Comparison of ENCODE assay signal across 8 cellular contexts in genomic region chr17:21214015-21214776, GRCh38. TPM values are rescaled to one million over a fixed set of nuclear protein-coding genes. Genes with fewer than 3 reads are reported as not detected.
DNase-seq lines count a peak whose midpoint lies in the region; ATAC-seq, FAIRE-seq and TF ChIP-seq lines count a peak whose summit lies in the region.

Gene TMEM11 (minus strand): TSS chr17:21214161. CDS start chr17:21214152, 9 bp downstream.

- peak within 1 kb of the TSS; percentile 89 to 94 (median 91) for H3K27ac Mint-ChIP-seq in CD4-positive, CD25-positive, alpha-beta regulatory T cell
- peak within 1 kb of the TSS; percentile 93 for H3K27ac Mint-ChIP-seq in dendritic cell treated with granulocyte-macrophage colony-stimulating factor and Interleukin-4, amounts not matched to agents 40 ng/mL and 50 ng/mL, for 4 days

- H3K36me3 ChIP-seq in CD4-positive, CD25-positive, alpha-beta regulatory T cell (ENCODE audit: control insufficient read depth, insufficient read depth, low read length): peaks cover 12% of the 10 kb centered on the region
- H3K36me3 ChIP-seq in HepG2 (replicated peaks in 1 of 2; ENCODE audit: control insufficient read depth in 1 of 2, insufficient read depth in 2 of 2, low read length in 2 of 2): peaks cover 5 to 23% of the 10 kb centered on the region in 2 experiments; a peak in 3 of 5 replicates

- no peak; the same call in none of the 2 replicates for TF ChIP-seq RAD21 in HepG2 (CRISPR knock-in tag; IDR thresholded peaks at IDR 0.05)

- peak within 1 kb of the TSS; percentile 91 to 97 (median 93) for H3K4me3 Mint-ChIP-seq in CD4-positive, CD25-positive, alpha-beta regulatory T cell
- peak within 1 kb of the TSS; percentile 87 for H3K4me3 Mint-ChIP-seq in dendritic cell treated with granulocyte-macrophage colony-stimulating factor and Interleukin-4, amounts not matched to agents 40 ng/mL and 50 ng/mL, for 4 days

- H3K27me3 ChIP-seq in CD4-positive, CD25-positive, alpha-beta regulatory T cell (ENCODE audit: control insufficient read depth, insufficient read depth, low read length): no peaks in the 10 kb centered on the region
- no peaks in the 10 kb centered on the region; a peak in 1 of 5 replicates for H3K27me3 ChIP-seq in HepG2 (ENCODE audit: control insufficient read depth in 1 of 2, insufficient read depth in 2 of 2, low read length in 2 of 2)

- intact Hi-C loops in dendritic cell treated with granulocyte-macrophage colony-stimulating factor and Interleukin-4, amounts not matched to agents 40 ng/mL and 50 ng/mL, for 4 days (cut with micrococcal nuclease): loop anchor here (1.0 to 5.0 kb wide), 4 partner anchors 39 to 172 kb away; partner anchors contain the start of genes DHRS7B, NATD1 and USP22
- intact Hi-C loops in HepG2 (cut with micrococcal nuclease; ENCODE audit: unreplicated experiment): loop anchor here (2.0 kb wide), 1 partner anchor 71 kb away; the partner anchor contains the start of gene MAP2K3

- peak within 1 kb of the TSS; percentile 88 for H3K27ac ChIP-seq in CD4-positive, CD25-positive, alpha-beta regulatory T cell (ENCODE audit: insufficient read depth, low read length, poor library complexity, severe bottlenecking)
- peak within 1 kb of the TSS; percentile 94 for H3K27ac ChIP-seq in HepG2 (ENCODE audit: extremely low read length, insufficient read depth, low read length)

- H3K4me1 ChIP-seq in CD4-positive, CD25-positive, alpha-beta regulatory T cell (ENCODE audit: control insufficient read depth, insufficient read depth, low read length, poor library complexity, severe bottlenecking): peaks cover 38% of the 10 kb centered on the region
- peaks cover 60% of the 10 kb centered on the region for H3K4me1 ChIP-seq in HepG2 (ENCODE audit: insufficient read depth, low read length)

- peak; percentile 46 for FAIRE-seq in HepG2 (lab: Jason Lieb, UNC)

- H3K4me2 ChIP-seq in HepG2 (ENCODE audit: low read depth, low read length): peak within 1 kb of the TSS; percentile 93

- peaks cover 9% of the 10 kb centered on the region for H3K36me3 Mint-ChIP-seq in CD4-positive, CD25-positive, alpha-beta regulatory T cell
- peaks cover 49% of the 10 kb centered on the region for H3K36me3 Mint-ChIP-seq in dendritic cell treated with granulocyte-macrophage colony-stimulating factor and Interleukin-4, amounts not matched to agents 40 ng/mL and 50 ng/mL, for 4 days (ENCODE audit: low read depth)

- in situ Hi-C loops in HepG2 (cut with HindIII; ENCODE audit: extremely low pct_ligation_motif_present, low pct_unique_long_range_greater_than_20kb): no loop called here

- peak; percentile 70 to 71 for TF ChIP-seq POLR2A in HepG2 (IDR thresholded peaks at IDR 0.05; ENCODE audit: insufficient read depth in 1 of 2, low read depth in 2 of 2, low read length in 2 of 2)

- TF ChIP-seq CTCF in HepG2 (CRISPR knock-in tag; IDR thresholded peaks at IDR 0.05): peak; percentile 24; the same call in 1 of the 2 replicates

- H3K4me3 ChIP-seq in CD4-positive, CD25-positive, alpha-beta regulatory T cell (ENCODE audit: low read depth, low read length): peak within 1 kb of the TSS; percentile 92
- H3K4me3 ChIP-seq in HepG2 (replicated peaks in 1 of 3; ENCODE audit: insufficient read depth in 1 of 3, low read depth in 2 of 3, low read length in 3 of 3): peak within 1 kb of the TSS; percentile 83 to 99 (median 96)

- BruUV-seq in HepG2 (replicated peaks; lab: Mats Ljungman, UMichigan): no TSS peak

- under 1% methylated on average over 28 of the region's 76 CpGs for WGBS in HepG2 (ENCODE audit: low lambda C conversion rate)

- POLR2A ChIA-PET in HepG2 (lab: Yijun Ruan, JAX): interaction anchor here (1.3 to 2.9 kb wide), 3 partner anchors 73 to 171 kb away, joined by 7 to 20 read pairs (median 8); partner anchors contain the start of gene USP22

- H3K4me1 Mint-ChIP-seq in CD4-positive, CD25-positive, alpha-beta regulatory T cell: peaks cover 11 to 77% (median 39%) of the 10 kb centered on the region in 4 donors
- peaks cover 67% of the 10 kb centered on the region for H3K4me1 Mint-ChIP-seq in dendritic cell treated with granulocyte-macrophage colony-stimulating factor and Interleukin-4, amounts not matched to agents 40 ng/mL and 50 ng/mL, for 4 days (ENCODE audit: low read depth)

- CTCF ChIA-PET in HepG2 (lab: Yijun Ruan, JAX; ENCODE audit: low intra/inter-chr PET ratio, low total read pairs): no interaction called here

- no peaks in the 10 kb centered on the region for H3K9me3 ChIP-seq in CD4-positive, CD25-positive, alpha-beta regulatory T cell (ENCODE audit: control insufficient read depth in 2 of 2, low read length in 2 of 2)
- no peaks in the 10 kb centered on the region for H3K9me3 ChIP-seq in HepG2 (ENCODE audit: low read length)

- H4K20me1 ChIP-seq in HepG2 (ENCODE audit: insufficient read depth, low read length): peaks cover 36% of the 10 kb centered on the region

- peak within 1 kb of the TSS; percentile 57 for H2AFZ ChIP-seq in HepG2 (ENCODE audit: low read length)

- peak within 1 kb of the TSS; percentile 96 for H3K9ac ChIP-seq in HepG2 (ENCODE audit: insufficient read depth, low read depth, low read length)

- TF ChIP-seq EP300 in HepG2 (IDR thresholded peaks at IDR 0.05; ENCODE audit: low read depth in 2 of 2, low read length in 2 of 2): no peak
- no peak for TF ChIP-seq EP300 in HepG2 (CRISPR knock-in tag; IDR thresholded peaks at IDR 0.05; ENCODE audit: borderline replicate concordance)

- peak; percentile 96 to 97 for ATAC-seq in CD4-positive, CD25-positive, alpha-beta regulatory T cell (ENCODE audit: low read depth in 2 of 2)
- peak; percentile 84 for ATAC-seq in GM19397 (IDR thresholded peaks at IDR 0.05; ENCODE audit: unreplicated experiment)
- peak; percentile 82 for ATAC-seq in HG03565 (IDR thresholded peaks at IDR 0.05; ENCODE audit: unreplicated experiment)
- peak; percentile 93 for ATAC-seq in HepG2

- peaks cover 63% of the 10 kb centered on the region for H3K79me2 ChIP-seq in HepG2 (ENCODE audit: insufficient read depth, low read length)

- H3K9me3 Mint-ChIP-seq in CD4-positive, CD25-positive, alpha-beta regulatory T cell: no peaks in the 10 kb centered on the region
- H3K9me3 Mint-ChIP-seq in dendritic cell treated with granulocyte-macrophage colony-stimulating factor and Interleukin-4, amounts not matched to agents 40 ng/mL and 50 ng/mL, for 4 days: no peaks in the 10 kb centered on the region

- peak; percentile 93 to 98 (median 95) for DNase-seq in CD4-positive, CD25-positive, alpha-beta regulatory T cell
- DNase-seq in NCI-H748 treated with DMSO at 0.1 percent for 48 hours (lab: John Stamatoyannopoulos, UW): peak; percentile 92
- DNase-seq in activated CD4-positive, alpha-beta T cell treated with anti-CD3 and anti-CD28 coated beads, Interleukin-2, amount 50 U/mL, for 4 hours: peak; percentile 92 to 93
- peak; percentile 86 for DNase-seq in HepG2 (ENCODE audit: low spot score)
- DNase-seq in stimulated activated CD4-positive, alpha-beta T cell treated with anti-CD3 and anti-CD28 coated beads, Interleukin-2, amount 100 ng/mL, for 48 hours: peak; percentile 92 to 93

- no peaks in the 10 kb centered on the region for H3K27me3 Mint-ChIP-seq in CD4-positive, CD25-positive, alpha-beta regulatory T cell
- no peaks in the 10 kb centered on the region for H3K27me3 Mint-ChIP-seq in dendritic cell treated with granulocyte-macrophage colony-stimulating factor and Interleukin-4, amounts not matched to agents 40 ng/mL and 50 ng/mL, for 4 days

TF ChIP-seq in HepG2, 621 proteins besides CTCF, POLR2A, EP300 and RAD21 (continues in another document):
- TF ChIP-seq ZNF205 (CRISPR knock-in tag; IDR thresholded peaks at IDR 0.05) (0 out of 2 replicates have a peak, but pooled peaks have one; percentile 9), HIC2 (CRISPR knock-in tag; IDR thresholded peaks at IDR 0.05; ENCODE audit: low read depth) (peak; percentile 66; the same call in 1 of the 2 replicates), ZFP36L1 (CRISPR knock-in tag; IDR thresholded peaks at IDR 0.05) (0 out of 2 replicates have a peak, but pooled peaks have one; percentile 59)

RNA-seq across cellular contexts. Expression of gene TMEM11, which starts in this region (rescaled TPM):
- 16.1 TPM for total RNA-seq in CD4-positive, CD25-positive, alpha-beta regulatory T cell
- 10 to 100 TPM; 30.8 to 50.3 (median 45.6) TPM for polyA plus RNA-seq in CD4-positive, CD25-positive, alpha-beta regulatory T cell
- 18.7 and 21.3 TPM in 2 replicates for total RNA-seq in HepG2 (2016; rRNA removed; fragmentation: Illumina TruSeq; extraction: Trizol)
- total RNA-seq in HepG2 (2016; cell fraction: cytosol; rRNA removed; fragmentation: Illumina TruSeq; extraction: Trizol; ENCODE audit: low read depth): 9.9 and 11.5 TPM in 2 replicates
- 20.7 and 24.9 TPM in 2 replicates for total RNA-seq in HepG2 (2016; cell fraction: insoluble cytoplasmic fraction; rRNA removed; fragmentation: Illumina TruSeq; extraction: Trizol)
- 17.5 and 20.5 TPM in 2 replicates for total RNA-seq in HepG2 (2016; cell fraction: membrane; rRNA removed; fragmentation: Illumina TruSeq; extraction: Trizol)
- total RNA-seq in HepG2 (2016; cell fraction: nucleus; rRNA removed; fragmentation: Illumina TruSeq; extraction: Trizol): 9.0 and 12.7 TPM in 2 replicates
- 32.0 and 35.0 TPM in 2 replicates for polyA plus RNA-seq in HepG2 (2011; rRNA removed)
- polyA plus RNA-seq in HepG2 (2011; cell fraction: cytosol; rRNA removed): 31.7 and 43.1 TPM in 2 replicates
- 16.5 and 21.3 TPM in 2 replicates for polyA plus RNA-seq in HepG2 (2011; cell fraction: nucleus; rRNA removed)
- polyA plus RNA-seq in HepG2 (2012): 13.9 and 16.5 TPM in 2 replicates
- 13.0 and 15.6 TPM in 2 replicates for polyA plus RNA-seq in HepG2 (2016; cell fraction: cytosol; fragmentation: Illumina TruSeq; extraction: Trizol; ENCODE audit: low read depth)
- 37.7 and 39.9 TPM in 2 replicates for polyA plus RNA-seq in HepG2 (2016; cell fraction: insoluble cytoplasmic fraction; fragmentation: Illumina TruSeq; extraction: Trizol; ENCODE audit: low read depth)
- polyA plus RNA-seq in HepG2 (2016; cell fraction: membrane; fragmentation: Illumina TruSeq; extraction: Trizol; ENCODE audit: low read depth): 19.7 and 22.0 TPM in 2 replicates
- polyA plus RNA-seq in HepG2 (2016; cell fraction: nucleus; fragmentation: Illumina TruSeq; extraction: Trizol; ENCODE audit: insufficient read depth, low read depth): 23.0 and 24.2 TPM in 2 replicates
- 49.2 and 83.5 TPM in 2 replicates for polyA minus RNA-seq in HepG2 (2011; rRNA and poly(A)+ RNA removed; ENCODE audit: low replicate concordance)
- polyA minus RNA-seq in HepG2 (2011; cell fraction: cytosol; rRNA and poly(A)+ RNA removed): 17.7 and 20.0 TPM in 2 replicates
- polyA minus RNA-seq in HepG2 (2011; cell fraction: nucleus; rRNA and poly(A)+ RNA removed): 18.2 and 22.5 TPM in 2 replicates

Comparison
In these comparisons a context has a peak if more than half of its experiments do, and no peak if none do; other contexts are left out.
1. Peak in every context shown above with its lines: DNase-seq, ATAC-seq, H3K4me3 ChIP-seq and H3K27ac ChIP-seq.